Comparison of ENCODE assay signal across 8 cellular contexts in genomic region chr4:75514949-75515612, GRCh38. TPM values are rescaled to one million over a fixed set of nuclear protein-coding genes. Genes with fewer than 3 reads are reported as not detected.
A peak's percentile ranks its signal among the peaks of the same experiment; 100 is the strongest.
DNase-seq lines count a peak whose midpoint lies in the region; ATAC-seq, FAIRE-seq and TF ChIP-seq lines count a peak whose summit lies in the region.

No MANE protein-coding gene starts in this region.

- H3K27ac ChIP-seq in BLaER1 (peak overlapping the region; percentile 92), MM.1S (ENCODE audit: low read length) (peak overlapping the region; percentile 89), urinary bladder (ENCODE audit: low read depth) (peak overlapping the region; percentile 83)

- H3K36me3 Mint-ChIP-seq in brain = peaks cover 44% of the 10 kb centered on the region
- no peaks in the 10 kb centered on the region for H3K36me3 Mint-ChIP-seq in natural killer cell

- H2AFZ ChIP-seq in MM.1S (ENCODE audit: low read length) = peak overlapping the region; percentile 88

- H3K79me2 ChIP-seq in MM.1S (ENCODE audit: low read length) = peaks cover 47% of the 10 kb centered on the region

- peaks cover 25% of the 10 kb centered on the region for H3K36me3 ChIP-seq in BLaER1
- no peaks in the 10 kb centered on the region; the same call in 1 of the 2 replicates for H3K36me3 ChIP-seq in MM.1S (replicated peaks; ENCODE audit: insufficient read depth, low read length)
- no peaks in the 10 kb centered on the region for H3K36me3 ChIP-seq in urinary bladder (ENCODE audit: insufficient read depth)

- H3K9ac ChIP-seq in BLaER1 = peak overlapping the region; percentile 85
- H3K9ac ChIP-seq in MM.1S (ENCODE audit: low read length) = peak overlapping the region; percentile 82

- 32 to 37% methylated on average over 9 of the region's 9 CpGs for WGBS in lower leg skin, 2 donors
- WGBS in urinary bladder = 55% methylated on average over 9 of the region's 9 CpGs

- H4K20me1 ChIP-seq in BLaER1 (peaks cover 13% of the 10 kb centered on the region), MM.1S (ENCODE audit: insufficient read depth, low read length) (no peaks in the 10 kb centered on the region)

- no peak for ATAC-seq in natural killer cell

- intact Hi-C loops in lower leg skin (cut with DNase I; ENCODE audit: low total_unique reads) (no loop called here), natural killer cell (cut with micrococcal nuclease) (loop anchor here (1.0 to 2.0 kb wide), 2 partner anchors 158 to 210 kb away; partner anchors contain the start of genes G3BP2 and USO1)

- H3K27me3 ChIP-seq in BLaER1 = no peaks in the 10 kb centered on the region
- no peaks in the 10 kb centered on the region for H3K27me3 ChIP-seq in MM.1S (replicated peaks; ENCODE audit: insufficient read depth, low read length)

- H3F3A ChIP-seq in MM.1S (ENCODE audit: insufficient read depth, low read length) = peaks cover 24% of the 10 kb centered on the region

- H3K9me3 ChIP-seq in BLaER1 = peaks cover 3% of the 10 kb centered on the region
- no peaks in the 10 kb centered on the region for H3K9me3 ChIP-seq in MM.1S (replicated peaks; ENCODE audit: insufficient read depth, low read length)

- H3K4me2 ChIP-seq in BLaER1 = peak overlapping the region; percentile 83
- peak overlapping the region; percentile 86 for H3K4me2 ChIP-seq in MM.1S (ENCODE audit: low read depth, low read length)

- H3K4me3 Mint-ChIP-seq in brain (no peak overlapping the region), natural killer cell (no peak overlapping the region)

- TF ChIP-seq CTCF in MM.1S (IDR thresholded peaks at IDR 0.05; ENCODE audit: low read length) (no peak), brain (conservative IDR thresholded peaks at IDR 0.05) (no peak), lower leg skin (IDR thresholded peaks at IDR 0.05) (no peak), natural killer cell (IDR thresholded peaks at IDR 0.05) (no peak)

- TF ChIP-seq POLR2A in lower leg skin (IDR thresholded peaks at IDR 0.05) = no peak

- H3K4me1 ChIP-seq in BLaER1 (peaks cover 43% of the 10 kb centered on the region), MM.1S (ENCODE audit: low read length) (peaks cover 28% of the 10 kb centered on the region), urinary bladder (ENCODE audit: insufficient read depth) (peaks cover 1% of the 10 kb centered on the region)

- H3K9me3 Mint-ChIP-seq in brain = peaks cover 0 to 6% (median 0%) of the 10 kb centered on the region in 5 experiments
- no peaks in the 10 kb centered on the region for H3K9me3 Mint-ChIP-seq in natural killer cell

- peak; percentile 82 for FAIRE-seq in GM19239 (lab: Jason Lieb, UNC)

- H3K4me3 ChIP-seq in BLaER1 (peak overlapping the region; percentile 77), MM.1S (ENCODE audit: low read length) (peak overlapping the region; percentile 89), lower leg skin (ENCODE audit: low read depth, poor library complexity, severe bottlenecking) (peak overlapping the region; percentile 70), urinary bladder (ENCODE audit: low read depth, low read length) (peak overlapping the region; percentile 76)

- peaks cover 7% of the 10 kb centered on the region for H3K27me3 Mint-ChIP-seq in brain
- no peaks in the 10 kb centered on the region for H3K27me3 Mint-ChIP-seq in natural killer cell (ENCODE audit: low read depth in 2 of 2)

- H3K4me1 Mint-ChIP-seq in brain (peaks cover 44% of the 10 kb centered on the region), natural killer cell (peaks cover 7 to 30% of the 10 kb centered on the region in 2 donors)

- DNase-seq in GM19239 (ENCODE audit: insufficient read length, low spot score) (no peak), MM.1S (peak; percentile 56), lower leg skin (ENCODE audit: low spot score in 2 of 2) (no peak), hippocampal formation (lab: John Stamatoyannopoulos, UW) (no peak), natural killer cell (no peak)

- no peaks in the 10 kb centered on the region for H3K9me2 ChIP-seq in MM.1S (replicated peaks; ENCODE audit: insufficient read depth, low read length)

- H3K27ac Mint-ChIP-seq in brain (peak overlapping the region in 4 of 5 experiments; percentile 94 to 98 (median 95)), natural killer cell (no peak overlapping the region)

RNA-seq across cellular contexts. Expression of gene THAP6, which starts 0.8 kb away (rescaled TPM):
- polyA plus RNA-seq in brain (ENCODE audit: insufficient read depth, low read depth, low replicate concordance) (1.9 TPM), urinary bladder (9.4 TPM)
- total RNA-seq in lower leg skin (10 to 100 TPM in 3 of 4 donors, 1 to 10 TPM in 1; 8.8 to 19.7 (median 11.6) TPM), urinary bladder (38.6 TPM), natural killer cell (10 to 100 TPM; 20.2 to 24.1 (median 21.8) TPM)

RNA-seq across cellular contexts. Expression of gene RCHY1, which starts 0.9 kb away (rescaled TPM):
- polyA plus RNA-seq in brain (ENCODE audit: insufficient read depth, low read depth, low replicate concordance) = 12.3 TPM
- total RNA-seq in lower leg skin = 10 to 100 TPM in 3 of 4 donors, 1 to 10 TPM in 1; 9.3 to 28.2 (median 16.8) TPM
- total RNA-seq in urinary bladder = 52.4 TPM
- polyA plus RNA-seq in urinary bladder = 24.6 TPM
- 10 to 100 TPM; 38.7 to 52.4 (median 45.3) TPM for total RNA-seq in natural killer cell

RNA-seq across cellular contexts. Expression of gene ODAPH, which starts 40.8 kb away (rescaled TPM):
- not detected for polyA plus RNA-seq in brain (ENCODE audit: insufficient read depth, low read depth, low replicate concordance)
- total RNA-seq in lower leg skin = not detected
- not detected for total RNA-seq in urinary bladder
- polyA plus RNA-seq in urinary bladder = not detected
- total RNA-seq in natural killer cell = not detected

Comparison
In these comparisons a context has a peak if more than half of its experiments do, and no peak if none do; other contexts are left out.
1. H3K27ac Mint-ChIP-seq: peak in brain (4 of 5); none in natural killer cell (0 of 2).
2. Peak in every context shown above with its lines, with median percentiles within 50 percentile points of each other: H3K27ac ChIP-seq and H3K4me3 ChIP-seq.